Comparison of ENCODE assay signal across 4 cellular contexts in the genomic region with DNA sequence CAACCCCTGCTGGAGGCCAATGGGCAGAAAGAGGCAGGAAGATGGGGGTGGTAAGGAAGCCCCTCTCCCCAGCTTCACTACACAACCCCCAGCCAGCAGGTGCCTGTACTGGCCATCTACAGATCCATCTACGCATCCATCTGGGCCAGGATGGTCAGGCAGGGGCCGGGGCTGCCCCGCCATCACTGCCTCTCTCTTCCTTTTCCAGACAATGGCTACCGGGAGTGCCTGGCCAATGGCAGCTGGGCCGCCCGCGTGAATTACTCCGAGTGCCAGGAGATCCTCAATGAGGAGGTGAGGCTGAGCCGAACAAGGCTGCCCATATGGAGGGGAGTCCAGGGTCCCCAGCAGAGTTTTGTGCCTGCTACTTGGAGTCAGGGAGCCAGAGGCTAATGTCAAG. TPM values are rescaled to one million over a fixed set of nuclear protein-coding genes. Genes with fewer than 3 reads are reported as not detected.
"Had no signal": no experiment of that assay in that cellular context is flagged by ENCODE, and none has a peak within 500 bp of the region (broad histone marks: within the 10 kb centered on the region; RNA-seq: fewer than 3 reads in every experiment).

No MANE protein-coding gene starts in this region.

- H3K4me3 ChIP-seq: GM12878 had no signal

- ATAC-seq: GM12878 had no signal

- DNase-seq: GDM1, GF-D8 had no signal

RNA-seq across cellular contexts. Expression of a gene that starts 23.5 kb away (rescaled TPM):
- total RNA-seq: G401, GM12878 had no signal
- polyA plus RNA-seq: GM12878 had no signal

RNA-seq across cellular contexts. Expression of a gene that starts 37.0 kb away (rescaled TPM):
- total RNA-seq: G401 had no signal
- polyA plus RNA-seq: GM12878 had no signal
